17 cellular contexts compared by ENCODE assay signal in genomic region chrX:74195605-74196004, GRCh38.
DNase-seq lines count a peak whose midpoint lies in the region; ATAC-seq and TF ChIP-seq lines count a peak whose summit lies in the region.
"Had no signal": no experiment of that assay in that cellular context is flagged by ENCODE, and none has a peak within 500 bp of the region (broad histone marks: within the 10 kb centered on the region; RNA-seq: fewer than 3 reads in every experiment).

No MANE protein-coding gene starts in this region.

- H3K36me3 Mint-ChIP-seq in activated naive CD8-positive, alpha-beta T cell treated with anti-CD3 and anti-CD28 coated beads, Interleukin-2, amount 10 ng/mL, durations not matched to agents 7 days and 5 days: peaks cover 3% of the 10 kb centered on the region
- H3K36me3 Mint-ChIP-seq in activated naive CD8-positive, alpha-beta T cell treated with anti-CD3 and anti-CD28 coated beads, Interleukin-2, amount 50 U/mL, for 24 hours (ENCODE audit: low read depth): no peaks in the 10 kb centered on the region

- no peak for DNase-seq in activated naive CD8-positive, alpha-beta T cell treated with anti-CD3 and anti-CD28 coated beads, Interleukin-2, amount 10 ng/mL, durations not matched to agents 7 days and 5 days
- DNase-seq in activated naive CD8-positive, alpha-beta T cell treated with anti-CD3 and anti-CD28 coated beads, Interleukin-2, amount 50 U/mL, for 24 hours: no peak
- no peak for DNase-seq in Panc1 (ENCODE audit: low read depth, low spot score)
- DNase-seq in left ventricle myocardium inferior: peak; percentile 34
- DNase-seq in NAMALWA (ENCODE audit: low spot score): no peak
- no peak for DNase-seq in NCI-H1694 (lab: John Stamatoyannopoulos, UW)
- DNase-seq in NCI-H748 (lab: John Stamatoyannopoulos, UW; ENCODE audit: unreplicated experiment): no peak
- DNase-seq: AML-193; Caco-2; CD8-positive, alpha-beta memory T cell; DND-41; GDM1; IMR-90 had no signal

- POLR2A ChIA-PET in activated naive CD8-positive, alpha-beta T cell treated with anti-CD3 and anti-CD28 coated beads, Interleukin-2, amount 10 ng/mL, durations not matched to agents 7 days and 5 days (lab: Charles Lee): no interaction called here
- POLR2A ChIA-PET in Panc1 (lab: Charles Lee): no interaction called here

- no peak for ATAC-seq in activated naive CD8-positive, alpha-beta T cell treated with anti-CD3 and anti-CD28 coated beads, Interleukin-2, amount 10 ng/mL, durations not matched to agents 7 days and 5 days (ENCODE audit: low read depth)
- no peak for ATAC-seq in activated naive CD8-positive, alpha-beta T cell treated with anti-CD3 and anti-CD28 coated beads, Interleukin-2, amount 50 U/mL, for 24 hours
- ATAC-seq in Panc1: 0 out of 2 replicates have a peak, but pooled peaks have one; percentile 26
- ATAC-seq: HCT116 had no signal

- intact Hi-C loops in Panc1 (cut with micrococcal nuclease; ENCODE audit: unreplicated experiment) (no loop called here), left ventricle myocardium inferior (cut with micrococcal nuclease) (no loop called here)

- no TSS peak for BruUV-seq in Panc1 (replicated peaks; lab: Mats Ljungman, UMichigan)

- no peaks in the 10 kb centered on the region for H3K27me3 ChIP-seq in Panc1 (ENCODE audit: control insufficient read depth, insufficient read depth, low read length)
- H3K27me3 ChIP-seq in left ventricle myocardium inferior (ENCODE audit: low read depth): no peaks in the 10 kb centered on the region

- H3K4me3 ChIP-seq in Panc1 (ENCODE audit: low read depth in 2 of 2, low read length in 2 of 2) (no peak overlapping the region), left ventricle myocardium inferior (no peak overlapping the region)
- H3K4me3 ChIP-seq: BLaER1 had no signal

- no peaks in the 10 kb centered on the region for H3K4me1 ChIP-seq in Panc1 (ENCODE audit: control insufficient read depth, insufficient read depth, low read length)
- no peaks in the 10 kb centered on the region for H3K4me1 ChIP-seq in left ventricle myocardium inferior
- H3K4me1 ChIP-seq: BLaER1, Caco-2 had no signal

- no peaks in the 10 kb centered on the region for H3K27me3 Mint-ChIP-seq in activated naive CD8-positive, alpha-beta T cell treated with anti-CD3 and anti-CD28 coated beads, Interleukin-2, amount 10 ng/mL, durations not matched to agents 7 days and 5 days
- no peaks in the 10 kb centered on the region for H3K27me3 Mint-ChIP-seq in activated naive CD8-positive, alpha-beta T cell treated with anti-CD3 and anti-CD28 coated beads, Interleukin-2, amount 50 U/mL, for 24 hours

- CTCF ChIA-PET in Panc1 (lab: Charles Lee): no interaction called here

- 0 out of 2 replicates have a peak, but pooled peaks cover 3% of the 10 kb centered on the region for H3K9me3 ChIP-seq in Panc1 (ENCODE audit: control insufficient read depth, insufficient read depth, low read depth, low read length)
- no peaks in the 10 kb centered on the region for H3K9me3 ChIP-seq in left ventricle myocardium inferior (replicated peaks)
- H3K9me3 ChIP-seq: Caco-2 had no signal

- no peaks in the 10 kb centered on the region for H3K4me1 Mint-ChIP-seq in activated naive CD8-positive, alpha-beta T cell treated with anti-CD3 and anti-CD28 coated beads, Interleukin-2, amount 10 ng/mL, durations not matched to agents 7 days and 5 days
- no peaks in the 10 kb centered on the region for H3K4me1 Mint-ChIP-seq in activated naive CD8-positive, alpha-beta T cell treated with anti-CD3 and anti-CD28 coated beads, Interleukin-2, amount 50 U/mL, for 24 hours
- H3K4me1 Mint-ChIP-seq: CD8-positive, alpha-beta memory T cell had no signal

- peak overlapping the region; percentile 38 for H3K27ac Mint-ChIP-seq in activated naive CD8-positive, alpha-beta T cell treated with anti-CD3 and anti-CD28 coated beads, Interleukin-2, amount 10 ng/mL, durations not matched to agents 7 days and 5 days
- H3K27ac Mint-ChIP-seq in activated naive CD8-positive, alpha-beta T cell treated with anti-CD3 and anti-CD28 coated beads, Interleukin-2, amount 50 U/mL, for 24 hours: no peak overlapping the region
- H3K27ac Mint-ChIP-seq: CD8-positive, alpha-beta memory T cell had no signal

- no peaks in the 10 kb centered on the region for H3K9me3 Mint-ChIP-seq in activated naive CD8-positive, alpha-beta T cell treated with anti-CD3 and anti-CD28 coated beads, Interleukin-2, amount 10 ng/mL, durations not matched to agents 7 days and 5 days
- H3K9me3 Mint-ChIP-seq in activated naive CD8-positive, alpha-beta T cell treated with anti-CD3 and anti-CD28 coated beads, Interleukin-2, amount 50 U/mL, for 24 hours: peaks cover 4% of the 10 kb centered on the region

- TF ChIP-seq CTCF in Panc1 (IDR thresholded peaks at IDR 0.05) (no peak), left ventricle myocardium inferior (IDR thresholded peaks at IDR 0.05; ENCODE audit: borderline replicate concordance) (no peak)

- H3K27ac ChIP-seq in Panc1 (ENCODE audit: low read length) (peak overlapping the region; percentile 59; the same call in 1 of the 2 replicates), left ventricle myocardium inferior (replicated peaks) (peak overlapping the region; percentile 50)
- H3K27ac ChIP-seq: 22Rv1, BLaER1, HL-60 had no signal

- H3K4me3 Mint-ChIP-seq in activated naive CD8-positive, alpha-beta T cell treated with anti-CD3 and anti-CD28 coated beads, Interleukin-2, amount 10 ng/mL, durations not matched to agents 7 days and 5 days: no peak overlapping the region
- H3K4me3 Mint-ChIP-seq in activated naive CD8-positive, alpha-beta T cell treated with anti-CD3 and anti-CD28 coated beads, Interleukin-2, amount 50 U/mL, for 24 hours: no peak overlapping the region
- H3K4me3 Mint-ChIP-seq: CD8-positive, alpha-beta memory T cell had no signal

- no peaks in the 10 kb centered on the region; the same call in 1 of the 2 replicates for H3K36me3 ChIP-seq in Panc1 (ENCODE audit: control insufficient read depth, insufficient read depth, low read length)
- H3K36me3 ChIP-seq in left ventricle myocardium inferior: no peaks in the 10 kb centered on the region
- H3K36me3 ChIP-seq: BLaER1 had no signal

- in situ Hi-C loops in Panc1 (cut with HindIII; ENCODE audit: low pct_unique_long_range_greater_than_20kb, low sequenced_read_pairs): no loop called here
